In the genomic region with DNA sequence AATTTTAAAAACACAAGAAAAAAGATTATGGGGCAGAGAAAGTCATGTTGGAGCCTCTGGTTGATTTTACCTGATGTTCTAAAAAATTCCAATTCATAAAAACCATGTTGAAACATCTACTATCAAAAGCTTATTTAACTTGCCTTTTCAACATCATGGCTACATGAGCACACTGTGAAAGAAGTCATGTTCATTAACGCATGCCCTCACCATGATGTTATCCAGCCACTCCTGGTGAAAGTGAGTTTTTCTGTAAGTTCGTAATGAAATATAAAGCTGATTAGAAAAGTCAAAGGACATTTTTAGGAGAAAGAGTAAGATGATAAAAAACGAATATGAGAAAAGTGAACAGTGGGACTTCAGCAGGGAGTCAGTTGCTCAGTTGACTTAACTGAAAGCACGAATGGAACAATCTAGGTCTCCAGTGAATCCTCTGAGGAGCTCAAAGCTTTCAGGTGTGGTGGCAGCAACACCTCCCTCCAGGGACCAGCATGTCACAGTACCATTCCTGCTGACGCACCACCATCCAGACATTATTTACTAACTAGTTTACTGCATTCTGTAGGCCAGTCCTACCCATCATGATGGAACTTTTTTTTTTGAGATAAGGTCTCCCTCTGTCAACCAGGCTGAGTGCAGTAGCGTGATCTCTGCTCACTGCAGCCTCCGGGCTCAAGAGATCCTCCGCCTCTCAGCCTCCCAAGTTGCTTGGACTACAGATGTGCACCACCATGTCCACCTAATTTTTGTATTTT, we compare ENCODE assay signal across 9 cellular contexts.
"Had no signal": no experiment of that assay in that cellular context is flagged by ENCODE, and none has a peak within 500 bp of the region (broad histone marks: within the 10 kb centered on the region; RNA-seq: fewer than 3 reads in every experiment).

No MANE protein-coding gene starts in this region.

- H3K9me3 ChIP-seq: HAP-1 had no signal

- H3K9me3 Mint-ChIP-seq: GM23338, H9, HFFc6 had no signal

- H3K4me1 ChIP-seq: HAP-1 had no signal

- ATAC-seq: GM23338, HCT116 had no signal

- H3K27ac ChIP-seq: GM23248 had no signal

- H3K27ac Mint-ChIP-seq: GM23338, H9, HFFc6 had no signal

- H3K9ac ChIP-seq: GM23248 had no signal

- DNase-seq: GM23248, GOT3, H7, H9, HCEC 1CT, HFFc6 had no signal

- H2AFZ ChIP-seq: GM23248, GM23338 had no signal

- H3K4me3 Mint-ChIP-seq: GM23338, H9, HFFc6 had no signal

- H3K4me2 ChIP-seq: GM23338 had no signal

- H3K4me3 ChIP-seq: GM23248, GM23338, HAP-1 had no signal
